ENCODE assay signal across 1 cellular context in the genomic region with DNA sequence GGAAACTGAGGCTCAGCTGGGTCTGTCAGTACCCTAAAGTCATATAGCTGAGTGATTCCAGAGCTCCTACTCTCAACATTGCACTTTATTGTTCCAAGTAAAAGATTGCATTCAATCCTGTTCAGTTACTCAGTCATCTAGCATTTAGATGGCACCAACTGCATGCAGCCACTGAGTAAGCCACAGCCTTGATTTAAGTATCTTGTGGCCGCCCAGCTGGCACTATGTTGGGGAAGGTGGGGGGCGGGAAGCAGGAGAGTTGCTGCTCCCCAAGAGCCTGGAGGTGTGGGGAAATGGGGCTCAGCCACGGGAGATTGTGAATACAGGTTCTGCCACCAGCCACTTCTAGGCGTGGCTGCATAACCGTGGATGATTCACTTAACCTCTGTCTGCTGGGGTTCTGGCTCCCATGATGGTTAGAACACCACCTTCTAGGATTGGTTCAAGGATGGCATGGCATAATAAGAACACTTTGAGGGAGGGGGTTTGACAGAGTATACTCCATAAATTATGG.
TF ChIP-seq lines count a peak whose summit lies in the region.

No MANE protein-coding gene starts in this region.

TF ChIP-seq in WTC11, 78 proteins besides CTCF, POLR2A, EP300 and RAD21 (continued from another document):
- TF ChIP-seq SP1 (CRISPR knock-in tag; conservative IDR thresholded peaks at IDR 0.05), result no peak
- TF ChIP-seq, protein P1, sequence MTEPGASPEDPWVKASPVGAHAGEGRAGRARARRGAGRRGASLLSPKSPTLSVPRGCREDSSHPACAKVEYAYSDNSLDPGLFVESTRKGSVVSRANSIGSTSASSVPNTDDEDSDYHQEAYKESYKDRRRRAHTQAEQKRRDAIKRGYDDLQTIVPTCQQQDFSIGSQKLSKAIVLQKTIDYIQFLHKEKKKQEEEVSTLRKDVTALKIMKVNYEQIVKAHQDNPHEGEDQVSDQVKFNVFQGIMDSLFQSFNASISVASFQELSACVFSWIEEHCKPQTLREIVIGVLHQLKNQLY (CRISPR knock-in tag; IDR thresholded peaks at IDR 0.05), result no peak
